Comparison of ENCODE assay signal across 15 cellular contexts in genomic region chr6:39203804-39204495, GRCh38. TPM values are rescaled to one million over a fixed set of nuclear protein-coding genes. Genes with fewer than 3 reads are reported as not detected.
DNase-seq lines count a peak whose midpoint lies in the region; ATAC-seq and TF ChIP-seq lines count a peak whose summit lies in the region.
"Had no signal": no experiment of that assay in that cellular context is flagged by ENCODE, and none has a peak within 500 bp of the region (broad histone marks: within the 10 kb centered on the region; RNA-seq: fewer than 3 reads in every experiment).

No MANE protein-coding gene starts in this region.

- TF ChIP-seq POLR2A in Peyer's patch (IDR thresholded peaks at IDR 0.05) (peak; percentile 16 to 61), suprapubic skin (IDR thresholded peaks at IDR 0.05) (no peak)

- H3K36me3 ChIP-seq in Peyer's patch (peaks cover 0 to 3% (median 0%) of the 10 kb centered on the region in 3 donors), suprapubic skin (no peaks in the 10 kb centered on the region), GM23248 (ENCODE audit: low read depth) (no peaks in the 10 kb centered on the region)
- H3K36me3 ChIP-seq: thoracic aorta had no signal

- no peak for TF ChIP-seq EP300 in suprapubic skin (IDR thresholded peaks at IDR 0.05)

- H3K4me3 Mint-ChIP-seq in chondrocyte (ENCODE audit: unreplicated experiment): no peak overlapping the region

- H3K27ac ChIP-seq in Peyer's patch (peak overlapping the region in 3 of 4 donors; percentile 73 to 91 (median 83)), suprapubic skin (peak overlapping the region; percentile 34), GM23248 (no peak overlapping the region)
- H3K27ac ChIP-seq: thoracic aorta had no signal

- H3K9me3 ChIP-seq in Peyer's patch (no peaks in the 10 kb centered on the region), suprapubic skin (no peaks in the 10 kb centered on the region), GM23248 (ENCODE audit: low read depth) (no peaks in the 10 kb centered on the region)
- H3K9me3 ChIP-seq: thoracic aorta had no signal

- no peaks in the 10 kb centered on the region for H3K9me2 ChIP-seq in GM23248 (ENCODE audit: insufficient read depth)

- intact Hi-C loops in left colon (cut with DNase I, micrococcal nuclease): no loop called here

- no peaks in the 10 kb centered on the region for H4K20me1 ChIP-seq in GM23248 (ENCODE audit: insufficient read depth)

- H3K9me3 Mint-ChIP-seq in chondrocyte (ENCODE audit: low read depth): no peaks in the 10 kb centered on the region

- no peaks in the 10 kb centered on the region for H3K27me3 ChIP-seq in Peyer's patch
- no peaks in the 10 kb centered on the region for H3K27me3 ChIP-seq in suprapubic skin
- H3K27me3 ChIP-seq in GM23248 (replicated peaks; ENCODE audit: insufficient read depth): peaks cover 7% of the 10 kb centered on the region; the same call in 1 of the 2 replicates

- no peak overlapping the region for H3K27ac Mint-ChIP-seq in chondrocyte (ENCODE audit: unreplicated experiment)

- H3K9ac ChIP-seq in GM23248: no peak overlapping the region

- H3K4me1 Mint-ChIP-seq in chondrocyte (ENCODE audit: low read depth): no peaks in the 10 kb centered on the region

- H3K79me2 ChIP-seq in GM23248 (ENCODE audit: insufficient read depth): no peaks in the 10 kb centered on the region

- H3F3A ChIP-seq in GM23248 (ENCODE audit: insufficient read depth): no peaks in the 10 kb centered on the region

- H3K4me3 ChIP-seq in Peyer's patch: no peak overlapping the region
- no peak overlapping the region for H3K4me3 ChIP-seq in suprapubic skin
- no peak overlapping the region for H3K4me3 ChIP-seq in GM23248
- H3K4me3 ChIP-seq: thoracic aorta had no signal

- H3K36me3 Mint-ChIP-seq in chondrocyte (ENCODE audit: low read depth): no peaks in the 10 kb centered on the region

- 35% methylated on average over 9 of the region's 12 CpGs for WGBS in suprapubic skin
- 49 to 55% methylated on average over 12 of the region's 12 CpGs for WGBS in GM23248 (ENCODE audit: low coverage in 1 of 2, low lambda C conversion rate in 2 of 2, missing lambda C conversion rate in 2 of 2), 2 experiments

- no peak overlapping the region for H3K4me2 ChIP-seq in GM23248 (ENCODE audit: unreplicated experiment)

- DNase-seq in NCI-H748 (lab: John Stamatoyannopoulos, UW; ENCODE audit: unreplicated experiment) (peak; percentile 31), NCI-H748 treated with DMSO at 0.1 percent for 48 hours (lab: John Stamatoyannopoulos, UW) (no peak), Peyer's patch (peak in 2 of 3 donors; percentile 94 to 95), left colon (peak; percentile 95 to 97), suprapubic skin (ENCODE audit: low spot score in 2 of 2) (no peak), GM23248 (no peak), chondrocyte (ENCODE audit: low spot score) (no peak), GDM1 (lab: John Stamatoyannopoulos, UW) (no peak)
- DNase-seq: ACHN; activated CD8-positive, alpha-beta memory T cell treated with anti-CD3 and anti-CD28 coated beads for 24 hours; DMS53; NCI-H2227 treated with DMSO at 0.1 percent for 48 hours; occipital lobe had no signal

- no peak overlapping the region for H2AFZ ChIP-seq in GM23248

- peaks cover 2% of the 10 kb centered on the region for H3K27me3 Mint-ChIP-seq in chondrocyte (ENCODE audit: low read depth)

- ATAC-seq in left colon: peak; percentile 91
- ATAC-seq: SK-N-SH treated with all-trans-retinoic acid at 6 μM for 48 hours had no signal

- TF ChIP-seq CTCF in Peyer's patch (IDR thresholded peaks at IDR 0.05) (no peak), suprapubic skin (IDR thresholded peaks at IDR 0.05) (no peak), chondrocyte (IDR thresholded peaks at IDR 0.05) (no peak)

- H3K4me1 ChIP-seq in Peyer's patch (peaks cover 0 to 92% (median 6%) of the 10 kb centered on the region in 4 donors), suprapubic skin (peaks cover 23% of the 10 kb centered on the region), GM23248 (ENCODE audit: insufficient read depth) (no peaks in the 10 kb centered on the region)

- in situ Hi-C loops in GM23248 (cut with MboI): no loop called here

RNA-seq across cellular contexts. Expression of gene KCNK5, which starts 25.3 kb away (rescaled TPM):
- total RNA-seq in Peyer's patch (100 to 1,000 TPM in 3 of 4 donors, 10 to 100 TPM in 1; 10.7 to 150 (median 115) TPM), left colon (10 to 100 TPM; 44.8 to 52.9 TPM), suprapubic skin (10 to 100 TPM; 18.6 to 43.9 (median 26.3) TPM), chondrocyte (not detected in 3 replicates)
- not detected in 2 replicates for total RNA-seq in GM23248 (2014; rRNA removed; shearing (Covaris generic))
- polyA plus RNA-seq in GM23248 (2016; fragmentation: Nextera tagmentation; extraction: Ambion mirVana): not detected in 2 replicates

Comparison
In these comparisons a context has a peak if more than half of its experiments do, and no peak if none do; other contexts are left out.
1. DNase-seq: peak in NCI-H748 (single experiment), Peyer's patch (2 of 3) and left colon (2 of 2); none in NCI-H748 treated with DMSO at 0.1 percent for 48 hours (single experiment), suprapubic skin (0 of 2), GM23248 (single experiment), chondrocyte (single experiment) and GDM1 (single experiment).
2. POLR2A ChIP-seq: peak in Peyer's patch (2 of 2); none in suprapubic skin (0 of 2).
3. RNA of gene KCNK5, which starts 25.3 kb away (total RNA-seq): 10.7 to 150 TPM in Peyer's patch, 44.8 to 52.9 TPM in left colon and 18.6 to 43.9 TPM in suprapubic skin; not detected in chondrocyte and not detected in GM23248; every median in the first group is over 10 times any median in the second.